Comparison of ENCODE assay signal across 14 cellular contexts in genomic region chrX:41688835-41689234, GRCh38. TPM values are rescaled to one million over a fixed set of nuclear protein-coding genes. Genes with fewer than 3 reads are reported as not detected.
DNase-seq lines count a peak whose midpoint lies in the region; ATAC-seq and TF ChIP-seq lines count a peak whose summit lies in the region.
"Had no signal": no experiment of that assay in that cellular context is flagged by ENCODE, and none has a peak within 500 bp of the region (broad histone marks: within the 10 kb centered on the region; RNA-seq: fewer than 3 reads in every experiment).

A gene with protein sequence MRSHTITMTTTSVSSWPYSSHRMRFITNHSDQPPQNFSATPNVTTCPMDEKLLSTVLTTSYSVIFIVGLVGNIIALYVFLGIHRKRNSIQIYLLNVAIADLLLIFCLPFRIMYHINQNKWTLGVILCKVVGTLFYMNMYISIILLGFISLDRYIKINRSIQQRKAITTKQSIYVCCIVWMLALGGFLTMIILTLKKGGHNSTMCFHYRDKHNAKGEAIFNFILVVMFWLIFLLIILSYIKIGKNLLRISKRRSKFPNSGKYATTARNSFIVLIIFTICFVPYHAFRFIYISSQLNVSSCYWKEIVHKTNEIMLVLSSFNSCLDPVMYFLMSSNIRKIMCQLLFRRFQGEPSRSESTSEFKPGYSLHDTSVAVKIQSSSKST (plus strand): TSS chrX:41688973. CDS start chrX:41695634, 6,661 bp downstream.

- WGBS in tibial nerve, 2 donors = 66 to 71% methylated on average over 8 of the region's 8 CpGs

- H3K9me3 Mint-ChIP-seq in stimulated activated effector memory CD8-positive, alpha-beta T cell treated with anti-CD3 and anti-CD28 coated beads, Interleukin-12 subunit alpha, Interleukin-12 subunit beta, amount 100 ng/mL, for 72 hours = no peaks in the 10 kb centered on the region
- H3K9me3 Mint-ChIP-seq in progenitor cell of endocrine pancreas (ENCODE audit: low read depth) = peaks cover 9% of the 10 kb centered on the region

- H3K4me3 Mint-ChIP-seq in stimulated activated effector memory CD8-positive, alpha-beta T cell treated with anti-CD3 and anti-CD28 coated beads, Interleukin-12 subunit alpha, Interleukin-12 subunit beta, amount 100 ng/mL, for 72 hours = peak within 1 kb of the TSS; percentile 10
- no peak within 1 kb of the TSS for H3K4me3 Mint-ChIP-seq in progenitor cell of endocrine pancreas (ENCODE audit: low read depth)

- no peaks in the 10 kb centered on the region for H3K9me3 ChIP-seq in tibial nerve
- H3K9me3 ChIP-seq: esophagus muscularis mucosa, SJSA1 had no signal

- TF ChIP-seq POLR2A in NB4 (IDR thresholded peaks at IDR 0.05; ENCODE audit: extremely low read depth, insufficient read length) (no peak), tibial nerve (IDR thresholded peaks at IDR 0.05) (no peak), GM18505 (IDR thresholded peaks at IDR 0.05; ENCODE audit: borderline replicate concordance, extremely low read depth, insufficient read depth, insufficient read length) (no peak)

- H3K27me3 ChIP-seq in tibial nerve = no peaks in the 10 kb centered on the region
- H3K27me3 ChIP-seq: cardiac muscle cell, esophagus muscularis mucosa, SJSA1 had no signal

- peak within 1 kb of the TSS in 1 of 2 donors; percentile 66 for H3K27ac ChIP-seq in coronary artery
- no peak within 1 kb of the TSS for H3K27ac ChIP-seq in tibial nerve
- H3K27ac ChIP-seq: cardiac muscle cell, esophagus muscularis mucosa, SJSA1 had no signal

- peaks cover 20% of the 10 kb centered on the region for H3K36me3 Mint-ChIP-seq in stimulated activated effector memory CD8-positive, alpha-beta T cell treated with anti-CD3 and anti-CD28 coated beads, Interleukin-12 subunit alpha, Interleukin-12 subunit beta, amount 100 ng/mL, for 72 hours
- H3K36me3 Mint-ChIP-seq in progenitor cell of endocrine pancreas (ENCODE audit: insufficient read depth) = peaks cover 2% of the 10 kb centered on the region

- H3K4me1 Mint-ChIP-seq in stimulated activated effector memory CD8-positive, alpha-beta T cell treated with anti-CD3 and anti-CD28 coated beads, Interleukin-12 subunit alpha, Interleukin-12 subunit beta, amount 100 ng/mL, for 72 hours = peaks cover 24% of the 10 kb centered on the region
- no peaks in the 10 kb centered on the region for H3K4me1 Mint-ChIP-seq in progenitor cell of endocrine pancreas (ENCODE audit: low read depth)

- ATAC-seq in stimulated activated effector memory CD8-positive, alpha-beta T cell treated with anti-CD3 and anti-CD28 coated beads, Interleukin-12 subunit alpha, Interleukin-12 subunit beta, amount 100 ng/mL, for 72 hours = no peak
- ATAC-seq in GM18505 (IDR thresholded peaks at IDR 0.05; ENCODE audit: unreplicated experiment) = no peak

- H3K4me1 ChIP-seq in tibial nerve = peaks cover 0 to 4% (median 0%) of the 10 kb centered on the region in 4 donors
- H3K4me1 ChIP-seq: SJSA1 had no signal

- no peak within 1 kb of the TSS for H3K27ac Mint-ChIP-seq in stimulated activated effector memory CD8-positive, alpha-beta T cell treated with anti-CD3 and anti-CD28 coated beads, Interleukin-12 subunit alpha, Interleukin-12 subunit beta, amount 100 ng/mL, for 72 hours
- no peak within 1 kb of the TSS for H3K27ac Mint-ChIP-seq in progenitor cell of endocrine pancreas

- TF ChIP-seq EP300 in tibial nerve (IDR thresholded peaks at IDR 0.05) = no peak

- DNase-seq in activated CD4-positive, alpha-beta T cell treated with anti-CD3 and anti-CD28 coated beads for 48 hours = peak; percentile 18
- no peak for DNase-seq in activated CD4-positive, alpha-beta T cell treated with anti-CD3 and anti-CD28 coated beads, Interleukin-2, amount 50 U/mL, for 4 hours
- DNase-seq in NB4 (ENCODE audit: low read depth) (peak; percentile 9), coronary artery (ENCODE audit: low spot score) (no peak), tibial nerve (ENCODE audit: low spot score in 2 of 2) (no peak), progenitor cell of endocrine pancreas (ENCODE audit: low spot score, unreplicated experiment) (no peak)
- DNase-seq in stimulated activated effector memory CD8-positive, alpha-beta T cell treated with anti-CD3 and anti-CD28 coated beads, Interleukin-12 subunit alpha, Interleukin-12 subunit beta, amount 100 ng/mL, for 72 hours (ENCODE audit: low spot score in 2 of 2) = no peak
- DNase-seq: GOT3; stimulated activated CD4-positive, alpha-beta T cell treated with anti-CD3 and anti-CD28 coated beads, Interleukin-4, amount 100 ng/mL, for 1 hour had no signal

- no peak within 1 kb of the TSS for H3K4me3 ChIP-seq in NB4 (ENCODE audit: low read depth, low read length)
- peak within 1 kb of the TSS; percentile 41 for H3K4me3 ChIP-seq in coronary artery
- H3K4me3 ChIP-seq in tibial nerve = peak within 1 kb of the TSS in 1 of 4 donors; percentile 27
- H3K4me3 ChIP-seq: cardiac muscle cell, SJSA1 had no signal

- H3K36me3 ChIP-seq in tibial nerve = no peaks in the 10 kb centered on the region
- H3K36me3 ChIP-seq: cardiac muscle cell, esophagus muscularis mucosa, SJSA1 had no signal

- no peaks in the 10 kb centered on the region for H3K27me3 Mint-ChIP-seq in progenitor cell of endocrine pancreas

- no peak for TF ChIP-seq CTCF in NB4 (IDR thresholded peaks at IDR 0.05; ENCODE audit: low read depth, low read length)
- TF ChIP-seq CTCF in coronary artery (IDR thresholded peaks at IDR 0.05) = no peak
- no peak for TF ChIP-seq CTCF in tibial nerve (IDR thresholded peaks at IDR 0.05)
- no peak for TF ChIP-seq CTCF in progenitor cell of endocrine pancreas (IDR thresholded peaks at IDR 0.05; ENCODE audit: unreplicated experiment)

RNA-seq across cellular contexts. Expression of the gene that starts here (rescaled TPM):
- total RNA-seq in tibial nerve = 10 to 100 TPM in 2 of 4 donors, 1 to 10 TPM in 2; 5.0 to 19.4 (median 11.3) TPM
- total RNA-seq in progenitor cell of endocrine pancreas = not detected in 2 replicates
- total RNA-seq: cardiac muscle cell, LHCN-M2, SJSA1 had no signal

Comparison
In these comparisons a context has a peak if more than half of its experiments do, and no peak if none do; other contexts are left out.
1. DNase-seq: peak in activated CD4-positive, alpha-beta T cell treated with anti-CD3 and anti-CD28 coated beads for 48 hours (single experiment) and NB4 (single experiment); none in activated CD4-positive, alpha-beta T cell treated with anti-CD3 and anti-CD28 coated beads, Interleukin-2, amount 50 U/mL, for 4 hours (0 of 2), coronary artery (single experiment), stimulated activated effector memory CD8-positive, alpha-beta T cell treated with anti-CD3 and anti-CD28 coated beads, Interleukin-12 subunit alpha, Interleukin-12 subunit beta, amount 100 ng/mL, for 72 hours (0 of 2), tibial nerve (0 of 2) and progenitor cell of endocrine pancreas (single experiment).